Comparison of ENCODE assay signal across 31 cellular contexts in genomic region chr14:94366146-94366887, GRCh38. TPM values are rescaled to one million over a fixed set of nuclear protein-coding genes. Genes with fewer than 3 reads are reported as not detected.
"Had no signal": no experiment of that assay in that cellular context is flagged by ENCODE, and none has a peak within 500 bp of the region (broad histone marks: within the 10 kb centered on the region; RNA-seq: fewer than 3 reads in every experiment).

Gene SERPINA2 (minus strand): TSS chr14:94366698.

- DNase-seq: activated CD4-positive, alpha-beta T cell treated with anti-CD3 and anti-CD28 coated beads for 36 hours; activated CD4-positive, alpha-beta T cell treated with anti-CD3 and anti-CD28 coated beads, Interleukin-2, amount 50 U/mL, for 4 hours; activated CD8-positive, alpha-beta memory T cell treated with anti-CD3 and anti-CD28 coated beads for 24 hours; activated CD8-positive, alpha-beta memory T cell treated with anti-CD3 and anti-CD28 coated beads, Interleukin-2, amount 50 U/mL, for 4 hours; activated naive CD4-positive, alpha-beta T cell treated with anti-CD3 and anti-CD28 coated beads, Interleukin-2, amount 10 ng/mL, durations not matched to agents 7 days and 5 days; activated T-cell treated with anti-CD3 and anti-CD28 coated beads, Interleukin-2, amount 50 U/mL, for 4 hours; cerebellar nuclear complex; effector CD4-positive, alpha-beta T cell; foreskin keratinocyte; glutamatergic neuron; immature natural killer cell; naive thymus-derived CD8-positive, alpha-beta T cell; ovary; psoas muscle; stimulated activated CD4-positive, alpha-beta T cell treated with anti-CD3 and anti-CD28 coated beads, Interleukin-12 subunit alpha, Interleukin-12 subunit beta, amount 100 ng/mL, for 4 hours; stimulated activated CD4-positive, alpha-beta T cell treated with anti-CD3 and anti-CD28 coated beads, Interleukin-2, amount 100 ng/mL, for 24 hours; stomach; T-helper 1 cell; testis had no signal

- H3K27me3 ChIP-seq: foreskin keratinocyte, hepatocyte, left lung, ovary, right atrium auricular region, testis, vagina had no signal

- H3K79me2 ChIP-seq: hepatocyte had no signal

- ATAC-seq: activated CD4-positive, alpha-beta T cell treated with anti-CD3 and anti-CD28 coated beads for 36 hours; activated T-cell treated with anti-CD3 and anti-CD28 coated beads, Interleukin-2, amount 50 U/mL, for 4 hours; foreskin keratinocyte; naive thymus-derived CD8-positive, alpha-beta T cell; psoas muscle; stimulated activated memory B cell treated with anti-CD40 and anti-IgM and Interleukin-4, amounts not matched to agents 10 μg/mL and 1 μg/mL and 100 μg/mL, for 72 hours had no signal

- H3K36me3 ChIP-seq: left lung, ovary, right atrium auricular region, stomach, vagina had no signal

- H3K4me2 ChIP-seq: hepatocyte had no signal

- FAIRE-seq: bronchial epithelial cell, TTC549 had no signal

- H3K27ac ChIP-seq: foreskin keratinocyte, hepatocyte, ovary, psoas muscle, right atrium auricular region, stomach, testis, vagina had no signal

- H2AFZ ChIP-seq: hepatocyte had no signal

- H3K4me3 ChIP-seq: hepatocyte, left lung, lung, ovary, psoas muscle, right atrium auricular region, stomach, testis, vagina had no signal

- H3K4me1 ChIP-seq: foreskin keratinocyte, psoas muscle, right atrium auricular region, stomach, testis, vagina had no signal

- H3K9me3 ChIP-seq: left lung, ovary, psoas muscle, right atrium auricular region, stomach, testis, vagina had no signal

RNA-seq across cellular contexts. Expression of gene SERPINA2, which starts in this region (rescaled TPM):
- total RNA-seq: activated CD4-positive, alpha-beta T cell treated with anti-CD3 and anti-CD28 coated beads for 36 hours; activated T-cell treated with anti-CD3 and anti-CD28 coated beads, Interleukin-2, amount 50 U/mL, for 4 hours; bronchial epithelial cell; foreskin keratinocyte; hepatocyte; kidney epithelial cell; left lung; lung; mesothelial cell of epicardium; naive thymus-derived CD8-positive, alpha-beta T cell; ovary; psoas muscle; right atrium auricular region; skeletal muscle tissue; stomach; testis; vagina had no signal
- polyA plus RNA-seq: esophagus; foreskin keratinocyte; hepatocyte; immature natural killer cell; naive thymus-derived CD8-positive, alpha-beta T cell; ovary; psoas muscle; stomach had no signal
